2 cellular contexts compared by ENCODE assay signal in genomic region chr10:33229944-33230267, GRCh38.
TF ChIP-seq lines count a peak whose summit lies in the region.

No MANE protein-coding gene starts in this region.

TF ChIP-seq in GM23338, 12 proteins besides CTCF, POLR2A, EP300 and RAD21 (continued from another document):
- no peak for TF ChIP-seq ETS1 (IDR thresholded peaks at IDR 0.05)
- no peak for TF ChIP-seq REST (IDR thresholded peaks at IDR 0.05; ENCODE audit: unreplicated experiment)
- no peak for TF ChIP-seq NANOG (IDR thresholded peaks at IDR 0.05; ENCODE audit: borderline replicate concordance)
- TF ChIP-seq ZNF114 (CRISPR knock-in tag; IDR thresholded peaks at IDR 0.05), result no peak
- no peak for TF ChIP-seq POLR2AphosphoS5 (IDR thresholded peaks at IDR 0.05; ENCODE audit: low read depth)
- no peak for TF ChIP-seq ZNF462 (CRISPR knock-in tag; IDR thresholded peaks at IDR 0.05)

TF ChIP-seq in WTC11, 78 proteins besides CTCF, POLR2A, EP300 and RAD21 (continued from another document):
- TF ChIP-seq ARID4B (CRISPR knock-in tag; IDR thresholded peaks at IDR 0.05; ENCODE audit: borderline replicate concordance), result no peak
- no peak for TF ChIP-seq ESRRA (CRISPR knock-in tag; IDR thresholded peaks at IDR 0.05; ENCODE audit: borderline replicate concordance)
TF ChIP-seq in WTC11: peak in this region for 0.
